9 cellular contexts compared by ENCODE assay signal in genomic region chr1:210232524-210233215, GRCh38. TPM values are rescaled to one million over a fixed set of nuclear protein-coding genes. Genes with fewer than 3 reads are reported as not detected.
DNase-seq lines count a peak whose midpoint lies in the region; ATAC-seq and TF ChIP-seq lines count a peak whose summit lies in the region.
"Had no signal": no experiment of that assay in that cellular context is flagged by ENCODE, and none has a peak within 500 bp of the region (broad histone marks: within the 10 kb centered on the region; RNA-seq: fewer than 3 reads in every experiment).

SERTAD4 (plus strand) TSS chr1:210232796; CDS start chr1:210237961, 5,165 bp downstream.

- no peaks in the 10 kb centered on the region for H3K36me3 ChIP-seq in spleen

- H3K4me3 ChIP-seq in spleen = peak within 1 kb of the TSS; percentile 9 to 67 (median 36)

- peaks cover 57% of the 10 kb centered on the region for H3K27me3 Mint-ChIP-seq in central memory CD8-positive, alpha-beta T cell

- H3K9me3 ChIP-seq in spleen = no peaks in the 10 kb centered on the region

- H3K9me3 Mint-ChIP-seq in central memory CD8-positive, alpha-beta T cell = no peaks in the 10 kb centered on the region

- DNase-seq in NCI-H2029 (lab: John Stamatoyannopoulos, UW) (peak; percentile 7), NCI-H2029 treated with DMSO at 0.1 percent for 48 hours (lab: John Stamatoyannopoulos, UW) (no peak), NCI-H510A treated with DMSO at 0.1 percent for 48 hours (lab: John Stamatoyannopoulos, UW) (peak; percentile 40), kidney glomerular epithelial cell (lab: John Stamatoyannopoulos, UW) (peak; percentile 39), spleen (no peak)
- no peak for DNase-seq in central memory CD8-positive, alpha-beta T cell (ENCODE audit: low spot score in 2 of 2)

- no peak for TF ChIP-seq POLR2A in spleen (IDR thresholded peaks at IDR 0.05)

- peaks cover 3 to 98% (median 63%) of the 10 kb centered on the region in 7 donors for H3K27me3 ChIP-seq in spleen (replicated peaks in 1 of 7)

- no peak for ATAC-seq in central memory CD8-positive, alpha-beta T cell (replicated peaks; ENCODE audit: extremely low read depth, poor library complexity, severe bottlenecking)
- no peak for ATAC-seq in HG03175 (IDR thresholded peaks at IDR 0.05; ENCODE audit: unreplicated experiment)
- no peak for ATAC-seq in GM18520 (IDR thresholded peaks at IDR 0.05; ENCODE audit: unreplicated experiment)

- WGBS in spleen, 5 donors = 0 to 1% (median 1%) methylated on average over 15 to 79 of the region's 79 CpGs

- no peak within 1 kb of the TSS for H3K27ac Mint-ChIP-seq in central memory CD8-positive, alpha-beta T cell (ENCODE audit: low read depth)

- intact Hi-C loops in spleen (cut with DNase I; ENCODE audit: low total_unique reads) = no loop called here

- peaks cover 6% of the 10 kb centered on the region for H3K4me1 Mint-ChIP-seq in central memory CD8-positive, alpha-beta T cell

- H3K36me3 Mint-ChIP-seq in central memory CD8-positive, alpha-beta T cell (ENCODE audit: insufficient read depth) = no peaks in the 10 kb centered on the region

- no peak for TF ChIP-seq CTCF in spleen (IDR thresholded peaks at IDR 0.05 in 8 of 11, conservative IDR thresholded peaks at IDR 0.05 in 3 of 11)

- peak within 1 kb of the TSS; percentile 67 for H3K4me3 Mint-ChIP-seq in central memory CD8-positive, alpha-beta T cell

- no peak within 1 kb of the TSS for H3K27ac ChIP-seq in spleen

- peaks cover 5 to 28% (median 22%) of the 10 kb centered on the region in 6 donors for H3K4me1 ChIP-seq in spleen

RNA-seq across cellular contexts. Expression of gene SERTAD4, which starts in this region (rescaled TPM):
- total RNA-seq in spleen = under 1 TPM in 2 of 7 donors, not detected in 5; 0.06 to 0.07 TPM
- polyA plus RNA-seq in spleen = under 1 TPM; 0.02 to 0.09 (median 0.06) TPM
- total RNA-seq: activated CD8-positive, alpha-beta memory T cell treated with anti-CD3 and anti-CD28 coated beads for 36 hours had no signal

Comparison
In these comparisons a context has a peak if more than half of its experiments do, and no peak if none do; other contexts are left out.
1. DNase-seq: peak in NCI-H2029 (single experiment), NCI-H510A treated with DMSO at 0.1 percent for 48 hours (single experiment) and kidney glomerular epithelial cell (single experiment); none in NCI-H2029 treated with DMSO at 0.1 percent for 48 hours (single experiment), central memory CD8-positive, alpha-beta T cell (0 of 2) and spleen (single experiment).